2 cellular contexts compared by ENCODE assay signal in the genomic region with DNA sequence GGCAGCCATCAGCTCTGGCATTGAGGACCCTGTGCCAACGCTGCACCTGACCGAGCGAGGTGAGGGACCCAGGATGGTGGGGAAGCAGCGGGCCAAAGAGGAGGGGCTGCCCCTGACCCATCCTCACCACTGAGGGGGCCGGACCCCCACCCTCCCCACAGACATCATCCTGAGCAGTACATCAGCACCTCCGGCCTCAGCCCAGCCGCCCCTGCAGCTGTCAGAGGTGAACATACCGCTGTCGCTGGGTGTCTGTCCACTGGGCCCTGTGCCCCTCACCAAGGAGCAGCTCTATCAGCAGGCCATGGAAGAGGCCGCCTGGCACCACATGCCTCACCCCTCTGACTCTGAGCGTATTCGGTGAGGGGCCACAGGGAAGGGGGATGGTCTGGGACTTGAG.
A peak's percentile ranks its signal among the peaks of the same experiment; 100 is the strongest.
TF ChIP-seq lines count a peak whose summit lies in the region.

No MANE protein-coding gene starts in this region.

TF ChIP-seq in HEK293, 187 proteins besides CTCF, POLR2A, EP300 and RAD21:
- TF ChIP-seq ZNF791 (tag by site-specific recombination; IDR thresholded peaks at IDR 0.05) (no peak), ZNF19 (tag by site-specific recombination; IDR thresholded peaks at IDR 0.05; ENCODE audit: low read depth) (no peak)

TF ChIP-seq in K562, 482 proteins besides CTCF, POLR2A, EP300 and RAD21:
- TF ChIP-seq ATF2 (CRISPR knock-in tag; IDR thresholded peaks at IDR 0.05): no peak
- TF ChIP-seq POLR2G (IDR thresholded peaks at IDR 0.05; ENCODE audit: low read depth, low read length): peak; percentile 63
TF ChIP-seq in K562: peak in this region for 1.
